8 cellular contexts compared by ENCODE assay signal in the genomic region with DNA sequence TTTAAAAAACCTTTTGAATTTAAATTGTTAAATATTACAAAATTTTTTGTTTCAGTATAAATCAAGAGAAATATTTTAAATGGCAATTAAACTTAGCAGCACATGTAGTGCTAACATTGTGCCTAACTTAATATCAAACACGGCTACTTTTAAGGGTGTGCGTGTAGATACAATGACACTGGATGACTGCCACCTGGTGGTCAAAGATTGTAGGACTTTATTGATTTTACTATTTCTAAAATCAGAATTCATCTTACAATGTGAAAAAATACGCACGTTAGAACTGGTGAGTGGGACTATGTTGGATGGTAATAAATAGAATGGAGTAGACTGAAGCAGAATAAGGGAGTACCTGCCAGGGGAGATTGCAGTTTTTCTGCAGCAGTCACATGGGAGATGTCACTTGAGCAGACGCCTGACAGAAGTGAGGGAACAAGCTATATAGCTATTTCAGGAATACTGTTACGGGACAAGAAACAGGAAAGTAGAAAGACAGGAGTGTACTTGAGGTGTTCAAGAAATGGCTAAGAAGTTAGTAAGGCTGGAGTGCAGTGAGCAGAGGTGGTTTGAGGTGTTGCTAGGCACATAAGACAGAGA. TPM values are rescaled to one million over a fixed set of nuclear protein-coding genes. Genes with fewer than 3 reads are reported as not detected.
DNase-seq lines count a peak whose midpoint lies in the region; ATAC-seq, FAIRE-seq and TF ChIP-seq lines count a peak whose summit lies in the region.

No MANE protein-coding gene starts in this region.

- H3K36me3 Mint-ChIP-seq in type B pancreatic cell, result peaks cover under 1% of the 10 kb centered on the region

- no peak overlapping the region for H3K4me3 ChIP-seq in mucosa of descending colon

- H3K27ac ChIP-seq in VCaP, result peak overlapping the region; percentile 19; the same call in 1 of the 2 replicates

- H3K4me1 Mint-ChIP-seq in type B pancreatic cell (ENCODE audit: unreplicated experiment), result peaks cover 19% of the 10 kb centered on the region

- no peaks in the 10 kb centered on the region for H3K27me3 Mint-ChIP-seq in type B pancreatic cell

- H3K9me3 ChIP-seq in mucosa of descending colon, result no peaks in the 10 kb centered on the region

- H3K4me3 Mint-ChIP-seq in type B pancreatic cell, result peak overlapping the region; percentile 31

- peak overlapping the region; percentile 33 for H3K27ac Mint-ChIP-seq in type B pancreatic cell

- peak; percentile 91 for FAIRE-seq in endometrium (lab: Jason Lieb, UNC)

- DNase-seq in stimulated activated naive CD4-positive, alpha-beta T cell (lab: John Stamatoyannopoulos, UW), result peak in 5 of 6 experiments; percentile 8 to 68 (median 31)
- DNase-seq in stimulated activated naive CD4-positive, alpha-beta T cell treated with Interleukin-2 at 50 U/mL for 16 hours (lab: John Stamatoyannopoulos, UW), result no peak
- DNase-seq in NCI-H1092 treated with DMSO at 0.1 percent for 48 hours (lab: John Stamatoyannopoulos, UW), result peak; percentile 56
- peak in 1 of 3 donors; percentile 84 for DNase-seq in mucosa of descending colon
- DNase-seq in type B pancreatic cell (ENCODE audit: extremely low spot score, unreplicated experiment), result no peak

- ATAC-seq in mucosa of descending colon (peak; percentile 66), HG03342 (IDR thresholded peaks at IDR 0.05; ENCODE audit: unreplicated experiment) (no peak)

- H3K36me3 ChIP-seq in mucosa of descending colon (ENCODE audit: low read depth), result no peaks in the 10 kb centered on the region

- intact Hi-C loops in mucosa of descending colon (cut with DNase I, micrococcal nuclease), result loop anchor here in 1 of 2 donors (5.0 kb wide), 1 partner anchor 66 kb away; no protein-coding TSS in a partner anchor

- no peaks in the 10 kb centered on the region for H3K4me1 ChIP-seq in mucosa of descending colon (ENCODE audit: low read depth)

- H3K9me3 Mint-ChIP-seq in type B pancreatic cell, result no peaks in the 10 kb centered on the region

- TF ChIP-seq CTCF in VCaP (conservative IDR thresholded peaks at IDR 0.05), result peak; percentile 91
- peak; percentile 68 for TF ChIP-seq CTCF in mucosa of descending colon (IDR thresholded peaks at IDR 0.05)
- peak; percentile 95 for TF ChIP-seq CTCF in type B pancreatic cell (conservative IDR thresholded peaks at IDR 0.05)

RNA-seq across cellular contexts. Expression of a gene that starts 52.9 kb away (rescaled TPM):
- total RNA-seq in mucosa of descending colon (10 to 100 TPM; 14.9 to 37.1 (median 16.9) TPM), type B pancreatic cell (ENCODE audit: low replicate concordance) (20.7 and 29.5 TPM in 2 replicates)

Comparison
In these comparisons a context has a peak if more than half of its experiments do, and no peak if none do; other contexts are left out.
1. DNase-seq: peak in stimulated activated naive CD4-positive, alpha-beta T cell (5 of 6) and NCI-H1092 treated with DMSO at 0.1 percent for 48 hours (single experiment); none in stimulated activated naive CD4-positive, alpha-beta T cell treated with Interleukin-2 at 50 U/mL for 16 hours (single experiment) and type B pancreatic cell (single experiment).
2. Peak in every context shown above with its lines, with median percentiles within 50 percentile points of each other: CTCF ChIP-seq.